In genomic region chr4:177403746-177404145, GRCh38 we compare ENCODE assay signal across 16 cellular contexts.
"Had no signal": no experiment of that assay in that cellular context is flagged by ENCODE, and none has a peak within 500 bp of the region (broad histone marks: within the 10 kb centered on the region; RNA-seq: fewer than 3 reads in every experiment).

No MANE protein-coding gene starts in this region.

- H3K4me3 ChIP-seq: adrenal gland, esophagus muscularis mucosa, spleen, suprapubic skin, upper lobe of left lung had no signal

- H3K27ac Mint-ChIP-seq: activated T-helper 2 cell treated with anti-CD3 and anti-CD28 coated beads, Interferon-gamma antibody, Interleukin-2, Interleukin-4, amounts not matched to agents 10 μg/mL and 5 μg/mL and 100 μg/mL, durations not matched to agents 14 hours and 24 hours and 36 hours; stimulated activated naive CD8-positive, alpha-beta T cell treated with anti-CD3 and anti-CD28 coated beads, Interleukin-15, Interleukin-2, amounts not matched to agents 100 ng/mL and 50 ng/mL, for 24 hours; T-helper 2 cell treated with Interferon-gamma antibody and Interleukin-4, amounts not matched to agents 5 μg/mL and 100 μg/mL, for 36 hours had no signal

- H3K4me3 Mint-ChIP-seq: natural killer cell treated with Interleukin-12 subunit alpha and Interleukin-12 subunit beta and Interleukin-15 and Interleukin-18, amount 100 ng/mL, for 72 hours; stimulated activated naive CD8-positive, alpha-beta T cell treated with anti-CD3 and anti-CD28 coated beads, Interleukin-15, Interleukin-2, amounts not matched to agents 100 ng/mL and 50 ng/mL, for 24 hours; T-helper 2 cell treated with Interferon-gamma antibody and Interleukin-4, amounts not matched to agents 5 μg/mL and 100 μg/mL, for 36 hours had no signal

- H3K4me1 ChIP-seq: adrenal gland, esophagus muscularis mucosa, suprapubic skin, upper lobe of left lung had no signal

- H3K36me3 ChIP-seq: adrenal gland, esophagus muscularis mucosa, spleen, suprapubic skin, upper lobe of left lung had no signal

- FAIRE-seq: colon, endometrium had no signal

- H3K9me3 Mint-ChIP-seq: activated T-helper 2 cell treated with anti-CD3 and anti-CD28 coated beads, Interferon-gamma antibody, Interleukin-2, Interleukin-4, amounts not matched to agents 10 μg/mL and 5 μg/mL and 100 μg/mL, durations not matched to agents 14 hours and 24 hours and 36 hours; natural killer cell treated with Interleukin-12 subunit alpha and Interleukin-12 subunit beta and Interleukin-15 and Interleukin-18, amount 100 ng/mL, for 72 hours had no signal

- H3K27ac ChIP-seq: adrenal gland, esophagus muscularis mucosa, spleen, suprapubic skin, upper lobe of left lung had no signal

- DNase-seq: activated naive CD4-positive, alpha-beta T cell treated with anti-CD3 and anti-CD28 coated beads, Interleukin-2, amount 50 U/mL, for 16 hours; activated T-cell treated with anti-CD3 and anti-CD28 coated beads, Interleukin-2, amount 50 U/mL, for 1 hour; adrenal gland; kidney glomerular epithelial cell; nucleus accumbens; spleen; upper lobe of left lung had no signal

- ATAC-seq: sciatic nerve had no signal

- H3K36me3 Mint-ChIP-seq: natural killer cell treated with Interleukin-12 subunit alpha and Interleukin-12 subunit beta and Interleukin-15 and Interleukin-18, amount 100 ng/mL, for 72 hours had no signal

- H3K27me3 ChIP-seq: adrenal gland, esophagus muscularis mucosa, spleen, suprapubic skin, upper lobe of left lung had no signal

- H3K27me3 Mint-ChIP-seq: natural killer cell treated with Interleukin-12 subunit alpha and Interleukin-12 subunit beta and Interleukin-15 and Interleukin-18, amount 100 ng/mL, for 72 hours; stimulated activated naive CD8-positive, alpha-beta T cell treated with anti-CD3 and anti-CD28 coated beads, Interleukin-15, Interleukin-2, amounts not matched to agents 100 ng/mL and 50 ng/mL, for 24 hours had no signal

- H3K9me3 ChIP-seq: adrenal gland, esophagus muscularis mucosa, spleen, suprapubic skin, upper lobe of left lung had no signal
